Comparison of ENCODE assay signal across 11 cellular contexts in genomic region chrX:104921606-104922205, GRCh38.
DNase-seq lines count a peak whose midpoint lies in the region; ATAC-seq lines count a peak whose summit lies in the region.
"Had no signal": no experiment of that assay in that cellular context is flagged by ENCODE, and none has a peak within 500 bp of the region (broad histone marks: within the 10 kb centered on the region; RNA-seq: fewer than 3 reads in every experiment).

No MANE protein-coding gene starts in this region.

- no peak overlapping the region for H3K27ac ChIP-seq in right cardiac atrium (ENCODE audit: low read length)
- H3K27ac ChIP-seq: neutrophil, upper lobe of right lung had no signal

- ATAC-seq in right cardiac atrium, result peak in 1 of 2 donors; percentile 16
- no peak for ATAC-seq in left cardiac atrium
- ATAC-seq in left lobe of liver, result peak; percentile 26

- intact Hi-C loops in right cardiac atrium (cut with DNase I) (loop anchor here in 1 of 4 donors (10.0 kb wide), 1 partner anchor 257 kb away; no protein-coding TSS in a partner anchor), left cardiac atrium (cut with DNase I) (loop anchor here (5.0 to 10.0 kb wide), 2 partner anchors 254 to 257 kb away; no protein-coding TSS in a partner anchor)

- H3K27me3 ChIP-seq in right cardiac atrium (ENCODE audit: control insufficient read depth, insufficient read depth), result no peaks in the 10 kb centered on the region
- H3K27me3 ChIP-seq: neutrophil, upper lobe of right lung had no signal

- DNase-seq in right cardiac atrium (peak; percentile 15 to 49 (median 26)), left cardiac atrium (no peak), M059J (ENCODE audit: low read depth) (peak; percentile 0), left lobe of liver (ENCODE audit: low spot score) (no peak), T1000 (lab: John Stamatoyannopoulos, UW) (no peak)
- DNase-seq in stimulated activated CD4-positive, alpha-beta T cell treated with anti-CD3 and anti-CD28 coated beads, Interleukin-4, amount 100 ng/mL, for 24 hours, result no peak
- DNase-seq in activated CD4-positive, CD25-positive, alpha-beta regulatory T cell treated with anti-CD3 and anti-CD28 coated beads, Interleukin-2, amount 50 U/mL, for 72 hours, result no peak
- no peak for DNase-seq in activated T-cell treated with anti-CD3 and anti-CD28 coated beads, Interleukin-2, amount 50 U/mL, for 48 hours

- H3K9me3 ChIP-seq in right cardiac atrium (ENCODE audit: control insufficient read depth, low read length), result no peaks in the 10 kb centered on the region
- H3K9me3 ChIP-seq: neutrophil, upper lobe of right lung had no signal

- WGBS in right cardiac atrium, result 83% methylated on average over 9 of the region's 9 CpGs

- no peaks in the 10 kb centered on the region for H3K4me1 ChIP-seq in right cardiac atrium (ENCODE audit: control insufficient read depth, insufficient read depth, low read length)
- H3K4me1 ChIP-seq: upper lobe of right lung had no signal

- H3K4me3 ChIP-seq in right cardiac atrium (ENCODE audit: low read length), result no peak overlapping the region
- H3K4me3 ChIP-seq: lung, upper lobe of right lung had no signal

Comparison
In these comparisons a context has a peak if more than half of its experiments do, and no peak if none do; other contexts are left out.
1. DNase-seq: peak in right cardiac atrium (3 of 3) and M059J (single experiment); none in left cardiac atrium (single experiment), left lobe of liver (single experiment), stimulated activated CD4-positive, alpha-beta T cell treated with anti-CD3 and anti-CD28 coated beads, Interleukin-4, amount 100 ng/mL, for 24 hours (single experiment), activated CD4-positive, CD25-positive, alpha-beta regulatory T cell treated with anti-CD3 and anti-CD28 coated beads, Interleukin-2, amount 50 U/mL, for 72 hours (single experiment), activated T-cell treated with anti-CD3 and anti-CD28 coated beads, Interleukin-2, amount 50 U/mL, for 48 hours (0 of 2) and T1000 (single experiment).